ENCODE assay signal across 20 cellular contexts in genomic region chr6:130973521-130974277, GRCh38.
DNase-seq lines count a peak whose midpoint lies in the region; ATAC-seq and TF ChIP-seq lines count a peak whose summit lies in the region.
"Had no signal": no experiment of that assay in that cellular context is flagged by ENCODE, and none has a peak within 500 bp of the region (broad histone marks: within the 10 kb centered on the region; RNA-seq: fewer than 3 reads in every experiment).

No MANE protein-coding gene starts in this region.

- no peak overlapping the region for H3K9ac ChIP-seq in Karpas-422 (ENCODE audit: low read length)
- H3K9ac ChIP-seq: KMS-11 had no signal

- intact Hi-C loops in A673 (cut with micrococcal nuclease; ENCODE audit: unreplicated experiment) = no loop called here

- no peak overlapping the region for H3K4me3 Mint-ChIP-seq in GM23338
- H3K4me3 Mint-ChIP-seq: CD14-positive monocyte; CD8-positive, alpha-beta memory T cell had no signal

- H3K9me3 ChIP-seq in A673 (ENCODE audit: low read depth, low read length, poor library complexity, severe bottlenecking) = no peaks in the 10 kb centered on the region
- H3K9me3 ChIP-seq in Karpas-422 (ENCODE audit: low read length) = no peaks in the 10 kb centered on the region
- H3K9me3 ChIP-seq: BE2C, Peyer's patch had no signal

- H3K4me2 ChIP-seq in GM23338 = peak overlapping the region; percentile 8; the same call in 1 of the 2 replicates
- H3K4me2 ChIP-seq in Karpas-422 (ENCODE audit: low read depth, low read length, poor library complexity, severe bottlenecking) = no peak overlapping the region
- H3K4me2 ChIP-seq: KMS-11 had no signal

- no TSS peak for BruUV-seq in A673 (replicated peaks; lab: Mats Ljungman, UMichigan)

- H3K9me3 Mint-ChIP-seq in GM23338 = no peaks in the 10 kb centered on the region

- H3K27ac Mint-ChIP-seq in GM23338 = peak overlapping the region; percentile 25; the same call in 1 of the 2 replicates
- H3K27ac Mint-ChIP-seq: CD8-positive, alpha-beta memory T cell had no signal

- no peaks in the 10 kb centered on the region; the same call in 1 of the 2 replicates for H4K20me1 ChIP-seq in GM23338 (replicated peaks; ENCODE audit: insufficient read depth)
- no peaks in the 10 kb centered on the region for H4K20me1 ChIP-seq in Karpas-422 (ENCODE audit: insufficient read depth, low read depth, low read length)

- peaks cover 4% of the 10 kb centered on the region for H3K27me3 Mint-ChIP-seq in GM23338 (ENCODE audit: insufficient read depth, low read depth, poor library complexity)
- H3K27me3 Mint-ChIP-seq: CD8-positive, alpha-beta memory T cell had no signal

- DNase-seq in GM23338 (ENCODE audit: low spot score) (no peak), NCI-H226 (peak; percentile 54), amniotic epithelial cell (ENCODE audit: low read depth) (peak; percentile 71), iris pigment epithelial cell (ENCODE audit: low read depth) (peak; percentile 18), DMS 273 (lab: John Stamatoyannopoulos, UW; ENCODE audit: unreplicated experiment) (no peak), A673 (ENCODE audit: low spot score) (no peak), Karpas-422 (no peak)
- DNase-seq: BE2C; Calu3; CD8-positive, alpha-beta memory T cell; NCI-H1048; NCI-H1417; NCI-H1694; NCI-H2029 treated with DMSO at 0.1 percent for 48 hours; NCI-H69; Peyer's patch; SHP77 treated with DMSO at 0.1 percent for 48 hours had no signal

- TF ChIP-seq CTCF in GM23338 (conservative IDR thresholded peaks at IDR 0.05; ENCODE audit: low read depth in 2 of 2) = no peak
- TF ChIP-seq CTCF in A673 (conservative IDR thresholded peaks at IDR 0.05; ENCODE audit: low read depth, low read length) = no peak

- POLR2A ChIA-PET in A673 (lab: Charles Lee; ENCODE audit: low non-redundant PET) = no interaction called here

- H3K4me1 ChIP-seq in GM23338 (ENCODE audit: insufficient read depth) (peaks cover 18% of the 10 kb centered on the region), A673 (ENCODE audit: insufficient read depth, low read length, poor library complexity, severe bottlenecking) (peaks cover 21% of the 10 kb centered on the region), Karpas-422 (ENCODE audit: low read length) (no peaks in the 10 kb centered on the region)
- H3K4me1 ChIP-seq: BE2C, Peyer's patch had no signal

- H3K36me3 ChIP-seq in GM23338 (ENCODE audit: insufficient read depth) (no peaks in the 10 kb centered on the region), A673 (ENCODE audit: insufficient read depth, low read length, poor library complexity, severe bottlenecking) (no peaks in the 10 kb centered on the region), Karpas-422 (ENCODE audit: insufficient read depth, low read length) (no peaks in the 10 kb centered on the region)
- H3K36me3 ChIP-seq: BE2C, Peyer's patch had no signal

- peaks cover 32% of the 10 kb centered on the region for H3K4me1 Mint-ChIP-seq in GM23338
- H3K4me1 Mint-ChIP-seq: CD8-positive, alpha-beta memory T cell had no signal

- H3K27me3 ChIP-seq in GM23338 (ENCODE audit: insufficient read depth) (no peaks in the 10 kb centered on the region), A673 (replicated peaks; ENCODE audit: insufficient read depth, low read depth, low read length, poor library complexity) (no peaks in the 10 kb centered on the region), Karpas-422 (ENCODE audit: low read length) (no peaks in the 10 kb centered on the region)
- H3K27me3 ChIP-seq: BE2C, Peyer's patch had no signal

- ATAC-seq in GM23338 = no peak; the same call in 2 of the 3 replicates
- ATAC-seq in GM18505 (IDR thresholded peaks at IDR 0.05; ENCODE audit: unreplicated experiment) = no peak

- H3K79me2 ChIP-seq in GM23338 (replicated peaks; ENCODE audit: insufficient read depth) = peaks cover 45% of the 10 kb centered on the region
- no peaks in the 10 kb centered on the region for H3K79me2 ChIP-seq in Karpas-422 (ENCODE audit: low read length)

- no peaks in the 10 kb centered on the region for H3K36me3 Mint-ChIP-seq in GM23338 (ENCODE audit: low read depth)
- H3K36me3 Mint-ChIP-seq: CD14-positive monocyte had no signal

- no peaks in the 10 kb centered on the region for H3K9me2 ChIP-seq in GM23338 (ENCODE audit: insufficient read depth)
- H3K9me2 ChIP-seq in Karpas-422 (replicated peaks; ENCODE audit: insufficient read depth, low read length) = no peaks in the 10 kb centered on the region

- H2AFZ ChIP-seq in GM23338 = no peak overlapping the region
- no peak overlapping the region for H2AFZ ChIP-seq in Karpas-422 (ENCODE audit: low read length)

- CTCF ChIA-PET in A673 (lab: Charles Lee) = no interaction called here

- TF ChIP-seq POLR2A in GM18505 (IDR thresholded peaks at IDR 0.05; ENCODE audit: borderline replicate concordance, extremely low read depth, insufficient read depth, insufficient read length) = no peak

- H3K27ac ChIP-seq in GM23338 (ENCODE audit: low read depth) = 0 out of 2 replicates have a peak overlapping the region, but pooled peaks have one; percentile 21
- no peak overlapping the region for H3K27ac ChIP-seq in A673 (ENCODE audit: low read depth, low read length, poor library complexity, severe bottlenecking)
- H3K27ac ChIP-seq in Karpas-422 (ENCODE audit: low read length) = no peak overlapping the region
- H3K27ac ChIP-seq: KMS-11, Peyer's patch had no signal

- H3F3A ChIP-seq in GM23338 (replicated peaks; ENCODE audit: low read depth) = no peaks in the 10 kb centered on the region

- H3K4me3 ChIP-seq in GM23338 (no peak overlapping the region), A673 (ENCODE audit: low read depth, low read length, poor library complexity, severe bottlenecking) (no peak overlapping the region), Karpas-422 (ENCODE audit: low read length) (no peak overlapping the region)
- H3K4me3 ChIP-seq: Peyer's patch had no signal

TF ChIP-seq in GM23338, 12 proteins besides CTCF, POLR2A, EP300 and RAD21 (continues in another document):
- TF ChIP-seq NANOG (IDR thresholded peaks at IDR 0.05; ENCODE audit: borderline replicate concordance) (no peak), STAT1 (IDR thresholded peaks at IDR 0.05; ENCODE audit: unreplicated experiment) (no peak), ZNF114 (CRISPR knock-in tag; IDR thresholded peaks at IDR 0.05) (no peak), EZH2phosphoT487 (IDR thresholded peaks at IDR 0.05; ENCODE audit: unreplicated experiment) (no peak), EZH2 (IDR thresholded peaks at IDR 0.05; ENCODE audit: low read depth, unreplicated experiment) (no peak), JUNB (IDR thresholded peaks at IDR 0.05; ENCODE audit: unreplicated experiment) (no peak), POLR2AphosphoS5 (IDR thresholded peaks at IDR 0.05; ENCODE audit: low read depth) (no peak), ETS1 (IDR thresholded peaks at IDR 0.05) (no peak), REST (IDR thresholded peaks at IDR 0.05; ENCODE audit: unreplicated experiment) (no peak)

Comparison
In these comparisons a context has a peak if more than half of its experiments do, and no peak if none do; other contexts are left out.
1. DNase-seq: peak in NCI-H226 (single experiment), amniotic epithelial cell (single experiment) and iris pigment epithelial cell (single experiment); none in GM23338 (single experiment), DMS 273 (single experiment), A673 (single experiment) and Karpas-422 (single experiment).